Comparison of ENCODE assay signal across 1 cellular context in genomic region chr1:243254233-243254926, GRCh38.
A peak's percentile ranks its signal among the peaks of the same experiment; 100 is the strongest.
TF ChIP-seq lines count a peak whose summit lies in the region.

No MANE protein-coding gene starts in this region.

TF ChIP-seq in HEK293, 187 proteins besides CTCF, POLR2A, EP300 and RAD21 (continued from another document):
- TF ChIP-seq ZNF398 (tag by site-specific recombination; IDR thresholded peaks at IDR 0.05) (peak; percentile 79), WT1 (tag by site-specific recombination; IDR thresholded peaks at IDR 0.05) (peak; percentile 45), YY1 (tag by site-specific recombination; IDR thresholded peaks at IDR 0.05) (peak; percentile 70; the same call in 1 of the 2 replicates), ZIC2 (tag by site-specific recombination; IDR thresholded peaks at IDR 0.05) (peak; percentile 89), ZNF121 (tag by site-specific recombination; IDR thresholded peaks at IDR 0.05) (0 out of 2 replicates have a peak, but pooled peaks have one; percentile 12), ZBTB21 (tag by site-specific recombination; IDR thresholded peaks at IDR 0.05) (peak; percentile 31; the same call in 1 of the 2 replicates), ZBTB11 (tag by site-specific recombination; conservative IDR thresholded peaks at IDR 0.05; ENCODE audit: low read depth) (peak; percentile 57; the same call in 1 of the 2 replicates), ZNF292 (tag by site-specific recombination; IDR thresholded peaks at IDR 0.05; ENCODE audit: borderline replicate concordance, low read depth) (no peak), ZNF394 (tag by site-specific recombination; IDR thresholded peaks at IDR 0.05; ENCODE audit: borderline replicate concordance) (0 out of 2 replicates have a peak, but pooled peaks have one; percentile 12), IKZF3 (tag by site-specific recombination; IDR thresholded peaks at IDR 0.05) (peak; percentile 74), EGR2 (tag by site-specific recombination; IDR thresholded peaks at IDR 0.05; ENCODE audit: low read depth) (peak; percentile 67), ZNF600 (tag by site-specific recombination; IDR thresholded peaks at IDR 0.05) (peak; percentile 98), ZNF223 (tag by site-specific recombination; IDR thresholded peaks at IDR 0.05) (peak; percentile 59; the same call in 1 of the 2 replicates), ZBTB10 (tag by site-specific recombination; IDR thresholded peaks at IDR 0.05) (peak; percentile 90), ZNF558 (tag by site-specific recombination; IDR thresholded peaks at IDR 0.05) (peak; percentile 56), ZNF24 (tag by site-specific recombination; IDR thresholded peaks at IDR 0.05) (peak; percentile 72), ZNF629 (tag by site-specific recombination; IDR thresholded peaks at IDR 0.05) (0 out of 2 replicates have a peak, but pooled peaks have one; percentile 47), ZNF830 (tag by site-specific recombination; IDR thresholded peaks at IDR 0.05; ENCODE audit: low read depth) (no peak), PBX3 (CRISPR knock-in tag; IDR thresholded peaks at IDR 0.05) (0 out of 2 replicates have a peak, but pooled peaks have one; percentile 5), ZNF544 (tag by site-specific recombination; IDR thresholded peaks at IDR 0.05) (no peak), PATZ1 (tag by site-specific recombination; IDR thresholded peaks at IDR 0.05) (peak; percentile 65), GFI1B (tag by site-specific recombination; IDR thresholded peaks at IDR 0.05) (0 out of 2 replicates have a peak, but pooled peaks have one; percentile 13), ZNF488 (tag by site-specific recombination; IDR thresholded peaks at IDR 0.05) (no peak), SP2 (tag by site-specific recombination; IDR thresholded peaks at IDR 0.05) (peak; percentile 73), ZNF501 (tag by site-specific recombination; IDR thresholded peaks at IDR 0.05) (peak; percentile 63), PRDM1 (tag by site-specific recombination; IDR thresholded peaks at IDR 0.05) (peak; percentile 60), ZNF366 (tag by site-specific recombination; conservative IDR thresholded peaks at IDR 0.05) (no peak; the same call in 1 of the 2 replicates), ZNF449 (tag by site-specific recombination; IDR thresholded peaks at IDR 0.05) (peak; percentile 21; the same call in 1 of the 2 replicates), ZBTB8A (tag by site-specific recombination; IDR thresholded peaks at IDR 0.05) (peak; percentile 25; the same call in 1 of the 2 replicates)
